ENCODE assay signal across 20 cellular contexts in genomic region chr9:107592439-107592838, GRCh38.
DNase-seq lines count a peak whose midpoint lies in the region; ATAC-seq and TF ChIP-seq lines count a peak whose summit lies in the region.
"Had no signal": no experiment of that assay in that cellular context is flagged by ENCODE, and none has a peak within 500 bp of the region (broad histone marks: within the 10 kb centered on the region; RNA-seq: fewer than 3 reads in every experiment).

No MANE protein-coding gene starts in this region.

- no peak overlapping the region for H3K4me3 ChIP-seq in HEK293 (ENCODE audit: low read depth, low read length)
- no peak overlapping the region for H3K4me3 ChIP-seq in testis
- H3K4me3 ChIP-seq: BLaER1 had no signal

- H3K9me3 ChIP-seq in HEK293 (ENCODE audit: control insufficient read depth, insufficient read depth, low read depth, low read length): no peaks in the 10 kb centered on the region
- H3K9me3 ChIP-seq in testis: no peaks in the 10 kb centered on the region
- H3K9me3 ChIP-seq: BE2C, BLaER1 had no signal

- no peaks in the 10 kb centered on the region for H3K36me3 ChIP-seq in HEK293 (ENCODE audit: control insufficient read depth in 2 of 2, insufficient read depth in 1 of 2, low read length in 2 of 2)
- H3K36me3 ChIP-seq in testis (ENCODE audit: low read depth, missing control alignments): no peaks in the 10 kb centered on the region
- H3K36me3 ChIP-seq: BE2C, BLaER1 had no signal

- POLR2A ChIA-PET in HEK293 (lab: Yijun Ruan, JAX): no interaction called here

- H3K27me3 ChIP-seq in testis: no peaks in the 10 kb centered on the region
- H3K27me3 ChIP-seq: BE2C, BLaER1 had no signal

- TF ChIP-seq CTCF in HEK293 (tag by site-specific recombination; IDR thresholded peaks at IDR 0.05) (no peak), testis (IDR thresholded peaks at IDR 0.05) (no peak)

- ATAC-seq in sciatic nerve (no peak), HG02588 (IDR thresholded peaks at IDR 0.05; ENCODE audit: unreplicated experiment) (no peak), HG02571 (IDR thresholded peaks at IDR 0.05; ENCODE audit: unreplicated experiment) (no peak)

- CTCF ChIA-PET in HEK293 (lab: Yijun Ruan, JAX): interaction anchor here (1.0 kb wide), 1 partner anchor 29 kb away, joined by 5 read pairs; no protein-coding TSS in a partner anchor

- WGBS in testis, 2 donors: 91 to 92% methylated on average over 8 of the region's 8 CpGs

- no peak overlapping the region for H3K27ac ChIP-seq in HEK293 (ENCODE audit: extremely low read depth, low read depth, low read length)
- H3K27ac ChIP-seq in testis: no peak overlapping the region
- H3K27ac ChIP-seq: BLaER1 had no signal

- intact Hi-C loops in sciatic nerve (cut with DNase I): no loop called here
- intact Hi-C loops in testis (cut with DNase I; ENCODE audit: low total_unique reads): no loop called here

- DNase-seq in glomerular visceral epithelial cell (ENCODE audit: extremely low spot score): peak; percentile 26
- peak; percentile 65 for DNase-seq in left kidney (ENCODE audit: low read depth, low spot score)
- DNase-seq in sciatic nerve (ENCODE audit: low spot score): peak; percentile 19
- DNase-seq in testis: no peak
- no peak for DNase-seq in activated CD4-positive, alpha-beta T cell treated with anti-CD3 and anti-CD28 coated beads, Interleukin-2, amount 50 U/mL, for 4 hours
- DNase-seq: 8988T; ACHN; BE2C; C1 segment of cervical spinal cord; Calu3; CD4-positive, alpha-beta memory T cell; CD4-positive, CD25-positive, alpha-beta regulatory T cell; CD8-positive, alpha-beta memory T cell; COR-L47; DMS79 treated with DMSO at 0.1 percent for 48 hours; GF-D8 had no signal

- peaks cover 6% of the 10 kb centered on the region for H3K4me1 ChIP-seq in HEK293 (ENCODE audit: control insufficient read depth, insufficient read depth, low read length)
- no peaks in the 10 kb centered on the region for H3K4me1 ChIP-seq in testis
- H3K4me1 ChIP-seq: BE2C had no signal

- TF ChIP-seq POLR2A in testis (IDR thresholded peaks at IDR 0.05): no peak

TF ChIP-seq in HEK293, 187 proteins besides CTCF, POLR2A, EP300 and RAD21:
- TF ChIP-seq ZNF121 (tag by site-specific recombination; IDR thresholded peaks at IDR 0.05) (0 out of 2 replicates have a peak, but pooled peaks have one; percentile 36), ZNF394 (tag by site-specific recombination; IDR thresholded peaks at IDR 0.05; ENCODE audit: borderline replicate concordance) (0 out of 2 replicates have a peak, but pooled peaks have one; percentile 18), ZBTB20 (tag by site-specific recombination; IDR thresholded peaks at IDR 0.05) (no peak), ZNF37A (tag by site-specific recombination; IDR thresholded peaks at IDR 0.05) (no peak), ZNF791 (tag by site-specific recombination; IDR thresholded peaks at IDR 0.05) (no peak), SALL2 (tag by site-specific recombination; IDR thresholded peaks at IDR 0.05; ENCODE audit: borderline replicate concordance) (no peak)

Comparison
In these comparisons a context has a peak if more than half of its experiments do, and no peak if none do; other contexts are left out.
1. DNase-seq: peak in glomerular visceral epithelial cell (single experiment), left kidney (single experiment) and sciatic nerve (single experiment); none in testis (single experiment) and activated CD4-positive, alpha-beta T cell treated with anti-CD3 and anti-CD28 coated beads, Interleukin-2, amount 50 U/mL, for 4 hours (0 of 2).